In the genomic region with DNA sequence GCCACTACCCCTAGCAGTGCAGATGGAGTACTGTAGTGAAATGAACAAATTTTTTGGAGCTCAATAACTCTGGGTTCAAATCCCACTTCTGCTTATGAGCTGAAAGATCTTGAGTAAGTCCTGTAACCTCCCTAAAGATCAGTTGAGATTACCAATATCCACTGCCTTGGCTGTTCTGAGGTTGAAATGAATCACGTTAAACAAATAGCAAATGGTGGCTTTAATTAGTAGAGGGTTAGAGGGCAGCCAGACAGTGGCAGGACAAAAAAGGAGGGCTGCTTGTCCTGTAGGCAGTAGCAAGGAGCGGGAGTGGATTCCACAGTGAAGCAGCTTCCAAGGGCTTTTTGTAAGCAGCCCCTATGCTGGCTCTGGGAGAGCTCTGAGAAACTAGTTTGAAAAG, we compare ENCODE assay signal across 10 cellular contexts.
DNase-seq lines count a peak whose midpoint lies in the region; ATAC-seq, FAIRE-seq and TF ChIP-seq lines count a peak whose summit lies in the region.
"Had no signal": no experiment of that assay in that cellular context is flagged by ENCODE, and none has a peak within 500 bp of the region (broad histone marks: within the 10 kb centered on the region; RNA-seq: fewer than 3 reads in every experiment).

No MANE protein-coding gene starts in this region.

- H2BK15ac ChIP-seq in neuronal stem cell (ENCODE audit: low read length) = no peak overlapping the region

- H3K23ac ChIP-seq in neuronal stem cell (ENCODE audit: low read depth, low read length, poor library complexity) = no peak overlapping the region

- no peak for TF ChIP-seq POLR2A in esophagus squamous epithelium (IDR thresholded peaks at IDR 0.05)
- TF ChIP-seq POLR2A in vagina (IDR thresholded peaks at IDR 0.05) = no peak
- no peak for TF ChIP-seq POLR2A in GM12891 (IDR thresholded peaks at IDR 0.05; ENCODE audit: low read depth, low read length)

- 53 to 81% methylated on average over 2 of the region's 2 CpGs for WGBS in esophagus squamous epithelium, 2 donors
- no CpG with 5 or more reads among the region's 2 CpGs for whole genome bisulfite sequencing in neuronal stem cell (ENCODE audit: extremely low coverage in 2 of 2, insufficient read length in 2 of 2, insufficient replicate concordance in 1 of 2), 2 donors

- H3K79me1 ChIP-seq in neuronal stem cell (ENCODE audit: low read depth, low read length) = no peaks in the 10 kb centered on the region

- no peak for DNase-seq in activated naive CD4-positive, alpha-beta T cell (lab: John Stamatoyannopoulos, UW)
- DNase-seq in esophagus squamous epithelium (lab: John Stamatoyannopoulos, UW) (no peak), neuronal stem cell (ENCODE audit: low spot score) (no peak), vagina (ENCODE audit: extremely low spot score in 2 of 2) (peak in 1 of 2 donors; percentile 71), GM12891 (ENCODE audit: insufficient read length, low spot score) (no peak)

- no peak overlapping the region for H4K8ac ChIP-seq in neuronal stem cell (ENCODE audit: low read depth, low read length)

- intact Hi-C loops in esophagus squamous epithelium (cut with DNase I) = loop anchor here (5.0 kb wide), 1 partner anchor 157 kb away; no protein-coding TSS in a partner anchor
- intact Hi-C loops in vagina (cut with DNase I) = loop anchor here (10.0 kb wide), 1 partner anchor 545 kb away; no protein-coding TSS in a partner anchor

- no peak overlapping the region for H3K18ac ChIP-seq in neuronal stem cell (ENCODE audit: low read length)

- no peak overlapping the region for H2AK5ac ChIP-seq in neuronal stem cell (ENCODE audit: low read depth, low read length)

- H2AFZ ChIP-seq in neuronal stem cell (ENCODE audit: low read length) = peak overlapping the region; percentile 72

- H2BK12ac ChIP-seq in neuronal stem cell (ENCODE audit: low read length) = no peak overlapping the region

- no peak overlapping the region for H2BK120ac ChIP-seq in neuronal stem cell (ENCODE audit: low read depth, low read length)

- no peak overlapping the region for H2BK5ac ChIP-seq in neuronal stem cell (ENCODE audit: low read length)

- H3K4me1 ChIP-seq in esophagus squamous epithelium = peaks cover 15 to 65% (median 26%) of the 10 kb centered on the region in 3 donors
- H3K4me1 ChIP-seq in neuronal stem cell (ENCODE audit: control insufficient read depth in 2 of 2, insufficient read depth in 1 of 2, low read depth in 1 of 2, low read length in 2 of 2) = peaks cover 16 to 22% of the 10 kb centered on the region in 2 donors
- H3K4me1 ChIP-seq in vagina = peaks cover 37% of the 10 kb centered on the region

- ATAC-seq in HG02973 (IDR thresholded peaks at IDR 0.05; ENCODE audit: unreplicated experiment) (no peak), GM18520 (IDR thresholded peaks at IDR 0.05; ENCODE audit: unreplicated experiment) (no peak)

- TF ChIP-seq CTCF in esophagus squamous epithelium (IDR thresholded peaks at IDR 0.05) = no peak
- TF ChIP-seq CTCF in vagina (IDR thresholded peaks at IDR 0.05) = no peak

- peaks cover 47% of the 10 kb centered on the region for H3K4me1 Mint-ChIP-seq in activated naive CD4-positive, alpha-beta T cell treated with anti-CD3 and anti-CD28 coated beads, Interleukin-2, amount 50 U/mL, for 24 hours

- no peaks in the 10 kb centered on the region for H3K27me3 ChIP-seq in esophagus squamous epithelium
- H3K27me3 ChIP-seq in neuronal stem cell (ENCODE audit: control insufficient read depth in 3 of 3, insufficient read depth in 3 of 3, low read depth in 1 of 3, low read length in 3 of 3) = no peaks in the 10 kb centered on the region
- no peaks in the 10 kb centered on the region for H3K27me3 ChIP-seq in vagina

- H3K4me2 ChIP-seq in neuronal stem cell (ENCODE audit: insufficient read depth, low read length, poor library complexity, severe bottlenecking) = no peak overlapping the region

- H3K27ac ChIP-seq in esophagus squamous epithelium (peak overlapping the region; percentile 30 to 80 (median 74)), neuronal stem cell (replicated peaks; ENCODE audit: low read length) (no peak overlapping the region), vagina (peak overlapping the region; percentile 75)

- no peaks in the 10 kb centered on the region for H3K9me3 ChIP-seq in esophagus squamous epithelium
- H3K9me3 ChIP-seq in neuronal stem cell (replicated peaks in 1 of 2; ENCODE audit: control insufficient read depth in 2 of 2, insufficient read depth in 1 of 2, low read depth in 1 of 2, low read length in 2 of 2) = no peaks in the 10 kb centered on the region
- no peaks in the 10 kb centered on the region for H3K9me3 ChIP-seq in vagina

- no peak overlapping the region for H4K91ac ChIP-seq in neuronal stem cell (ENCODE audit: low read depth, low read length, poor library complexity)

- H3K4me3 Mint-ChIP-seq in activated naive CD4-positive, alpha-beta T cell treated with anti-CD3 and anti-CD28 coated beads, Interleukin-2, amount 50 U/mL, for 24 hours = no peak overlapping the region
- H3K4me3 Mint-ChIP-seq: dendritic cell treated with granulocyte-macrophage colony-stimulating factor and Interleukin-4, amounts not matched to agents 40 ng/mL and 50 ng/mL, for 4 days had no signal

- no peak overlapping the region for H3K14ac ChIP-seq in neuronal stem cell (ENCODE audit: low read length)

- H3K36me3 ChIP-seq in esophagus squamous epithelium (no peaks in the 10 kb centered on the region), neuronal stem cell (replicated peaks in 1 of 2; ENCODE audit: control insufficient read depth in 2 of 2, insufficient read depth in 2 of 2, low read length in 2 of 2) (no peaks in the 10 kb centered on the region), vagina (no peaks in the 10 kb centered on the region)

- no peaks in the 10 kb centered on the region for H3K9me3 Mint-ChIP-seq in activated naive CD4-positive, alpha-beta T cell treated with anti-CD3 and anti-CD28 coated beads, Interleukin-2, amount 50 U/mL, for 24 hours
- H3K9me3 Mint-ChIP-seq: dendritic cell treated with granulocyte-macrophage colony-stimulating factor and Interleukin-4, amounts not matched to agents 40 ng/mL and 50 ng/mL, for 4 days; naive thymus-derived CD8-positive, alpha-beta T cell had no signal

- H3K27me3 Mint-ChIP-seq in activated naive CD4-positive, alpha-beta T cell treated with anti-CD3 and anti-CD28 coated beads, Interleukin-2, amount 50 U/mL, for 24 hours = no peaks in the 10 kb centered on the region
- H3K27me3 Mint-ChIP-seq: naive thymus-derived CD8-positive, alpha-beta T cell had no signal

- H3K27ac Mint-ChIP-seq in activated naive CD4-positive, alpha-beta T cell treated with anti-CD3 and anti-CD28 coated beads, Interleukin-2, amount 50 U/mL, for 24 hours = peak overlapping the region; percentile 13
- H3K27ac Mint-ChIP-seq: dendritic cell treated with granulocyte-macrophage colony-stimulating factor and Interleukin-4, amounts not matched to agents 40 ng/mL and 50 ng/mL, for 4 days had no signal

- H3K4me3 ChIP-seq in esophagus squamous epithelium (peak overlapping the region in 1 of 4 donors; percentile 50), neuronal stem cell (ENCODE audit: low read length in 2 of 2) (no peak overlapping the region), vagina (no peak overlapping the region)

- H3K9ac ChIP-seq in neuronal stem cell (ENCODE audit: low read depth, low read length, poor library complexity) = no peak overlapping the region

- H3K4ac ChIP-seq in neuronal stem cell (ENCODE audit: low read length) = no peak overlapping the region

- no peaks in the 10 kb centered on the region for H3K36me3 Mint-ChIP-seq in activated naive CD4-positive, alpha-beta T cell treated with anti-CD3 and anti-CD28 coated beads, Interleukin-2, amount 50 U/mL, for 24 hours
- H3K36me3 Mint-ChIP-seq: naive thymus-derived CD8-positive, alpha-beta T cell had no signal

- FAIRE-seq in GM12891 (lab: Jason Lieb, UNC) = no peak

TF ChIP-seq in GM12891, 5 proteins besides CTCF, POLR2A, EP300 and RAD21:
- TF ChIP-seq POU2F2 (IDR thresholded peaks at IDR 0.05; ENCODE audit: low read depth, low read length) = no peak
- TF ChIP-seq SPI1 (IDR thresholded peaks at IDR 0.05; ENCODE audit: low read depth, low read length) = no peak
- TF ChIP-seq POLR2AphosphoS5 (IDR thresholded peaks at IDR 0.05; ENCODE audit: low read depth, low read length) = no peak
- no peak for TF ChIP-seq TAF1 (IDR thresholded peaks at IDR 0.05; ENCODE audit: low read depth, low read length)
- no peak for TF ChIP-seq PAX5 (IDR thresholded peaks at IDR 0.05; ENCODE audit: insufficient read depth, low read length, severe bottlenecking)
TF ChIP-seq in GM12891: peak in this region for 0.
